ENCODE assay signal across 8 cellular contexts in the genomic region with DNA sequence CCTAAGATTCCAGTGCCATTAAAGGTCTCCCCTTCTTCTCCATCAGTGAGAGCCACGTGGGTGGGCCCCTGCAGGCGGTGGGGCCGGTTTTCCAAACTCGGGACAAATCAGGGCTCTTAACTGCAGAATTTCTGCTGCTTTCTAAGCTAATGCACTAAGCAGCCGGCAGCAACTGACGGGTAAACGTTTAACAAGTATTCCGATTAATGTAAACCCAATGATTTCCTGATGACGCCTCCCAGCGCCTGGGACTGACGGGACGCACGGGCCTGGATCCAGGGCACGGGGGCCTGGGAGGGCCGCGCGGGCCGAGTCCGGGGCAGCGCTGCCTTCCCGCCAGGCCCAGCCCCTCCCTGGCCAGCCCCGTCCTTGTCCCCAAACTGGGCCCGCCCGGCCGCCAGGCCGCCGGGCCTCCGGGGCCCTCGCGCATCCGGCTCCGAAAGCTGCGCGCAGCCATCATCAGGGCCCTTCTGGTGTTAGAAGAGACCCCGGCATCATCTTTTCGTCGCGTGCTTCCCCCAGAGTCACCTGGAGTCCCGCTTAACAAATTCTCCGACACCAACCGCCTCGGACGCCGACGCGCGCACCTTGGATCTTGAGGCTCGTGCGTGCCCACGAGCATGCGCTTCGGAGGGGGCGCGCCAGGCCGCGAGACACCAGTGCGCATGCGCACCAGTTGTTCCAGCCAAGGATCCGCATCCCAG. TPM values are rescaled to one million over a fixed set of nuclear protein-coding genes. Genes with fewer than 3 reads are reported as not detected.
DNase-seq lines count a peak whose midpoint lies in the region; ATAC-seq and TF ChIP-seq lines count a peak whose summit lies in the region.

A gene (minus strand): TSS at position 616 of the 704 bp plus-strand sequence. CDS start 1,812 bp downstream, outside the sequence.

- peaks cover 0 to 38% of the 10 kb centered on the region in 2 donors for H3K4me1 ChIP-seq in left lung

- CTCF ChIA-PET in AG04449 (lab: Yijun Ruan, JAX) = interaction anchor here (0.6 to 1.2 kb wide), 6 partner anchors 12 to 603 kb away, joined by 3 to 5 read pairs (median 4); a partner anchor contains a TSS

- peaks cover 25% of the 10 kb centered on the region for H3K4me1 Mint-ChIP-seq in dendritic cell treated with granulocyte-macrophage colony-stimulating factor and Interleukin-4, amounts not matched to agents 40 ng/mL and 50 ng/mL, for 4 days (ENCODE audit: low read depth)

- H3K4me3 ChIP-seq in AG04449 (ENCODE audit: low read depth, low read length) (peak within 1 kb of the TSS; percentile 60), left lung (peak within 1 kb of the TSS; percentile 60 to 65)

- peak within 1 kb of the TSS; percentile 87 for H3K4me3 Mint-ChIP-seq in dendritic cell treated with granulocyte-macrophage colony-stimulating factor and Interleukin-4, amounts not matched to agents 40 ng/mL and 50 ng/mL, for 4 days

- POLR2A ChIA-PET in AG04449 (lab: Yijun Ruan, JAX) = no interaction called here

- H3K27ac Mint-ChIP-seq in dendritic cell treated with granulocyte-macrophage colony-stimulating factor and Interleukin-4, amounts not matched to agents 40 ng/mL and 50 ng/mL, for 4 days = peak within 1 kb of the TSS; percentile 85

- no peak for TF ChIP-seq CTCF in AG04449 (IDR thresholded peaks at IDR 0.05; ENCODE audit: insufficient read depth, low read length, missing control alignments)
- TF ChIP-seq CTCF in left lung (IDR thresholded peaks at IDR 0.05) = no peak

- ATAC-seq in GM19025 (IDR thresholded peaks at IDR 0.05; ENCODE audit: low read depth, unreplicated experiment) (peak; percentile 79), HG03457 (IDR thresholded peaks at IDR 0.05; ENCODE audit: unreplicated experiment) (peak; percentile 55), left lung (peak; percentile 92)

- intact Hi-C loops in dendritic cell treated with granulocyte-macrophage colony-stimulating factor and Interleukin-4, amounts not matched to agents 40 ng/mL and 50 ng/mL, for 4 days (cut with micrococcal nuclease) = no loop called here
- intact Hi-C loops in left lung (cut with DNase I) = no loop called here

- no peaks in the 10 kb centered on the region for H3K9me3 Mint-ChIP-seq in dendritic cell treated with granulocyte-macrophage colony-stimulating factor and Interleukin-4, amounts not matched to agents 40 ng/mL and 50 ng/mL, for 4 days

- H3K27me3 Mint-ChIP-seq in dendritic cell treated with granulocyte-macrophage colony-stimulating factor and Interleukin-4, amounts not matched to agents 40 ng/mL and 50 ng/mL, for 4 days = no peaks in the 10 kb centered on the region

- H3K27me3 ChIP-seq in left lung = peaks cover 0 to 10% of the 10 kb centered on the region in 2 donors

- H3K36me3 ChIP-seq in left lung = no peaks in the 10 kb centered on the region

- H3K36me3 Mint-ChIP-seq in dendritic cell treated with granulocyte-macrophage colony-stimulating factor and Interleukin-4, amounts not matched to agents 40 ng/mL and 50 ng/mL, for 4 days (ENCODE audit: low read depth) = peaks cover 18% of the 10 kb centered on the region

- no peaks in the 10 kb centered on the region for H3K9me3 ChIP-seq in left lung

- peak within 1 kb of the TSS; percentile 84 to 92 for H3K27ac ChIP-seq in left lung

- DNase-seq in AG04449 (ENCODE audit: low read depth, low spot score) = no peak
- peak; percentile 82 for DNase-seq in NCI-H526 treated with DMSO at 0.1 percent for 48 hours (lab: John Stamatoyannopoulos, UW)
- peak; percentile 67 to 73 for DNase-seq in activated CD4-positive, alpha-beta T cell treated with anti-CD3 and anti-CD28 coated beads, Interleukin-2, amount 50 U/mL, for 4 hours
- peak; percentile 83 to 94 for DNase-seq in left lung
- DNase-seq in stimulated activated CD4-positive, alpha-beta T cell treated with anti-CD3 and anti-CD28 coated beads, Interleukin-2, amount 100 ng/mL, for 4 hours (ENCODE audit: low read depth) = peak; percentile 72

RNA-seq across cellular contexts. Expression of the gene that starts here (rescaled TPM):
- total RNA-seq in left lung = 10 to 100 TPM; 24.7 to 25.9 TPM
